Comparison of ENCODE assay signal across 8 cellular contexts in the genomic region with DNA sequence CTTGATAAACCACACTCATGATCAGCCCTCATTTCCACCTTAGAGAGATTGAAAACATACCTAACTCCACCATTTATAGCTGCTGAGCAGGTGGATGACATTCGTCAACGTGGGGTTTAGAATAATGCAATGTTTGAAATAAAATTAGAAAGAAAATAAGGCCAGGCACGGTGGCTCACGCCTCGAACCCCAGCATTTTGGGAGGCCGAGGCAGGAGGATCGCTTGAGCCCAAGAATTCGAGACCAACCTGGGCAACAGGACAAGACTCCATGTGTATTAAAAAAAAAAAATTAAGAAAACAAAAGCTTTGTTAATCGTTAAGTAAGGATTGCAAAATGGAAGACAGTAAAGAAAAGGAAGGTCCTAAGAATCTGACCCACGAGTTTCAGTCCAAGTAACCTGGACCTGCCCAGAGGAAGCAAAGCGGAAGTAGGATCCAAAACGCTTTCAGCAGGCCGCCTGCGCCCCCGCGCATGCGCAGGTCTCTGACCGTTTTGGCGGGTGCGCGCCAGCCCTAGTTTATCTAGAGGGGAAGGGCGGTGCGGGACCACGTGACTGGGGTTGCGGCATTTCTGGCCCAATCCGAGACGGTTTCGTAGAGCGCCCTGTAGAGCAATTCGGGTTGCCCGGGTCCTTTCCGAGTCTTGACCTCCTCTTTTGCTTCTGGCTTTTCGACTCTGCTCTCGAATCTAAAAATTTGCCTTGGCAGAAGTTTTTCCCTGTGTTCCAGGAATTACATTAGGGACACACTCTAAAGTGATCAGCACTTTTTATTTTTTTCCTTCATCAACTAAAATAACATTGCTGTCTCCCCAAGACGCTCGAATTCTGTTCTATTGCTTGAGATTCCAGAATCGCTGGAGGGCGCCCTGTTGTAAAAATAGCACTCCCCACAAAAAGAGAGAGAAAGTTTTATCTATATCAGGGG. TPM values are rescaled to one million over a fixed set of nuclear protein-coding genes. Genes with fewer than 3 reads are reported as not detected.
A peak's percentile ranks its signal among the peaks of the same experiment; 100 is the strongest.
DNase-seq lines count a peak whose midpoint lies in the region; ATAC-seq and TF ChIP-seq lines count a peak whose summit lies in the region.

No MANE protein-coding gene starts in this region.

- H3K27me3 ChIP-seq in kidney epithelial cell (ENCODE audit: control insufficient read depth, insufficient read depth, low read length), result no peaks in the 10 kb centered on the region
- no peaks in the 10 kb centered on the region for H3K27me3 ChIP-seq in SJCRH30

- peaks cover 16% of the 10 kb centered on the region for H3K4me1 Mint-ChIP-seq in chondrocyte (ENCODE audit: low read depth)

- peak overlapping the region; percentile 87 for H3K27ac Mint-ChIP-seq in chondrocyte (ENCODE audit: unreplicated experiment)

- H3K9me3 Mint-ChIP-seq in chondrocyte (ENCODE audit: low read depth), result no peaks in the 10 kb centered on the region

- in situ Hi-C loops in GM13977 (cut with MboI; ENCODE audit: low pct_unique_long_range_greater_than_20kb, low sequenced_read_pairs, unreplicated experiment), result no loop called here

- H3K4me3 Mint-ChIP-seq in chondrocyte (ENCODE audit: unreplicated experiment), result peak overlapping the region; percentile 78

- no peak overlapping the region for H3K27ac ChIP-seq in SJCRH30

- DNase-seq in GM13977 (ENCODE audit: low spot score) (peak; percentile 91), NCI-H2171 (lab: John Stamatoyannopoulos, UW) (peak; percentile 95), chondrocyte (ENCODE audit: low spot score) (peak; percentile 96), kidney epithelial cell (ENCODE audit: low read depth) (peak; percentile 63), SJCRH30 (no peak)
- peak; percentile 84 to 85 for DNase-seq in activated CD4-positive, alpha-beta T cell treated with anti-CD3 and anti-CD28 coated beads for 24 hours (ENCODE audit: low read depth in 2 of 2)
- DNase-seq in stimulated activated CD4-positive, alpha-beta T cell treated with anti-CD3 and anti-CD28 coated beads, Interleukin-15, amount 100 ng/mL, for 48 hours (ENCODE audit: low read depth in 2 of 2), result peak; percentile 89

- peak; percentile 40 for TF ChIP-seq CTCF in GM13977 (IDR thresholded peaks at IDR 0.05; ENCODE audit: extremely low read depth, insufficient read depth, missing control alignments)
- TF ChIP-seq CTCF in chondrocyte (IDR thresholded peaks at IDR 0.05), result peak; percentile 74
- peak; percentile 53 for TF ChIP-seq CTCF in kidney epithelial cell (IDR thresholded peaks at IDR 0.05; ENCODE audit: insufficient read depth, low read length, poor library complexity, severe bottlenecking)

- H3K36me3 ChIP-seq in kidney epithelial cell (ENCODE audit: control insufficient read depth, insufficient read depth, low read length), result no peaks in the 10 kb centered on the region
- H3K36me3 ChIP-seq in SJCRH30, result no peaks in the 10 kb centered on the region; the same call in 1 of the 2 replicates

- peak; percentile 92 for ATAC-seq in HG02973 (IDR thresholded peaks at IDR 0.05; ENCODE audit: unreplicated experiment)

- no peaks in the 10 kb centered on the region for H3K36me3 Mint-ChIP-seq in chondrocyte (ENCODE audit: low read depth)

- H3K27me3 Mint-ChIP-seq in chondrocyte (ENCODE audit: low read depth), result no peaks in the 10 kb centered on the region

- H3K4me3 ChIP-seq in kidney epithelial cell (ENCODE audit: low read depth, low read length) (peak overlapping the region; percentile 36), SJCRH30 (no peak overlapping the region)

- H3K4me1 ChIP-seq in SJCRH30, result no peaks in the 10 kb centered on the region

- H3K9me3 ChIP-seq in SJCRH30 (replicated peaks), result no peaks in the 10 kb centered on the region

RNA-seq across cellular contexts. Expression of a gene that starts 22.5 kb away (rescaled TPM):
- total RNA-seq in chondrocyte (34.5 to 46.0 TPM (median 40.2 TPM) in 3 replicates), kidney epithelial cell (16.7 and 16.8 TPM in 2 replicates)
- total RNA-seq in SJCRH30 (2014; rRNA removed; shearing (Covaris generic)), result 85.9 and 92.1 TPM in 2 replicates

RNA-seq across cellular contexts. Expression of a gene that starts 44.1 kb away (rescaled TPM):
- total RNA-seq in chondrocyte (not detected in 3 replicates), kidney epithelial cell (not detected in 2 replicates)
- total RNA-seq in SJCRH30 (2014; rRNA removed; shearing (Covaris generic)), result 3.9 and 4.7 TPM in 2 replicates

RNA-seq across cellular contexts. Expression of a gene that starts 55.4 kb away (rescaled TPM):
- total RNA-seq in chondrocyte (83.0 to 99.5 TPM (median 89.7 TPM) in 3 replicates), kidney epithelial cell (152 and 161 TPM in 2 replicates)
- 93.6 and 95.6 TPM in 2 replicates for total RNA-seq in SJCRH30 (2014; rRNA removed; shearing (Covaris generic))

RNA-seq across cellular contexts. Expression of a gene that starts 59.2 kb away (rescaled TPM):
- total RNA-seq in chondrocyte (29.0 to 31.9 TPM (median 31.0 TPM) in 3 replicates), kidney epithelial cell (1.0 and 1.4 TPM in 2 replicates)
- 1.3 and 2.0 TPM in 2 replicates for total RNA-seq in SJCRH30 (2014; rRNA removed; shearing (Covaris generic))

Comparison
In these comparisons a context has a peak if more than half of its experiments do, and no peak if none do; other contexts are left out.
1. DNase-seq: peak in GM13977 (single experiment), NCI-H2171 (single experiment), activated CD4-positive, alpha-beta T cell treated with anti-CD3 and anti-CD28 coated beads for 24 hours (2 of 2), chondrocyte (single experiment), kidney epithelial cell (single experiment) and stimulated activated CD4-positive, alpha-beta T cell treated with anti-CD3 and anti-CD28 coated beads, Interleukin-15, amount 100 ng/mL, for 48 hours (2 of 2); none in SJCRH30 (0 of 2).
2. Peak in every context shown above with its lines, with median percentiles within 50 percentile points of each other: CTCF ChIP-seq.